Comparison of ENCODE assay signal across 1 cellular context in genomic region chr15:89750560-89751542, GRCh38.
TF ChIP-seq lines count a peak whose summit lies in the region.

MESP1 (minus strand) TSS chr15:89751249; CDS start chr15:89751231, 18 bp downstream.

TF ChIP-seq in A549, 52 proteins besides CTCF, POLR2A, EP300 and RAD21 (continued from another document):
- TF ChIP-seq REST (IDR thresholded peaks at IDR 0.05), result no peak
- TF ChIP-seq BCL3 (IDR thresholded peaks at IDR 0.05), result peak; percentile 86; the same call in 2 of the 3 replicates
- no peak for TF ChIP-seq SREBF2 (IDR thresholded peaks at IDR 0.05)
- no peak for TF ChIP-seq TFCP2L1 (CRISPR knock-in tag; IDR thresholded peaks at IDR 0.05)
- TF ChIP-seq GATA3 (IDR thresholded peaks at IDR 0.05; ENCODE audit: borderline replicate concordance), result no peak
- TF ChIP-seq KDM5A (IDR thresholded peaks at IDR 0.05), result no peak
- peak; percentile 56; the same call in 1 of the 2 replicates for TF ChIP-seq ATOH8 (CRISPR knock-in tag; IDR thresholded peaks at IDR 0.05; ENCODE audit: low read depth)
- TF ChIP-seq NR3C1 (IDR thresholded peaks at IDR 0.05), result no peak
- TF ChIP-seq, protein P1, sequence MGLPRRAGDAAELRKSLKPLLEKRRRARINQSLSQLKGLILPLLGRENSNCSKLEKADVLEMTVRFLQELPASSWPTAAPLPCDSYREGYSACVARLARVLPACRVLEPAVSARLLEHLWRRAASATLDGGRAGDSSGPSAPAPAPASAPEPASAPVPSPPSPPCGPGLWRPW (IDR thresholded peaks at IDR 0.05), result no peak
- TF ChIP-seq MYC (IDR thresholded peaks at IDR 0.05; ENCODE audit: borderline replicate concordance, low read length), result no peak
- no peak for TF ChIP-seq CBX2 (IDR thresholded peaks at IDR 0.05; ENCODE audit: borderline replicate concordance, low read depth)
- TF ChIP-seq ZFP36 (IDR thresholded peaks at IDR 0.05; ENCODE audit: borderline replicate concordance, partially characterized antibody), result no peak
- TF ChIP-seq, protein P2, sequence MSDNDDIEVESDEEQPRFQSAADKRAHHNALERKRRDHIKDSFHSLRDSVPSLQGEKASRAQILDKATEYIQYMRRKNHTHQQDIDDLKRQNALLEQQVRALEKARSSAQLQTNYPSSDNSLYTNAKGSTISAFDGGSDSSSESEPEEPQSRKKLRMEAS (IDR thresholded peaks at IDR 0.05), result peak; percentile 95
- TF ChIP-seq USF2 (IDR thresholded peaks at IDR 0.05), result no peak
- TF ChIP-seq FOXS1 (CRISPR knock-in tag; IDR thresholded peaks at IDR 0.05), result no peak
- no peak for TF ChIP-seq NPAS2 (CRISPR knock-in tag; IDR thresholded peaks at IDR 0.05; ENCODE audit: borderline replicate concordance)
- TF ChIP-seq CEBPB (IDR thresholded peaks at IDR 0.05), result no peak
- TF ChIP-seq ZSCAN20 (CRISPR knock-in tag; IDR thresholded peaks at IDR 0.05), result no peak
- TF ChIP-seq ZC3H11A (IDR thresholded peaks at IDR 0.05), result no peak
- TF ChIP-seq, protein P3, sequence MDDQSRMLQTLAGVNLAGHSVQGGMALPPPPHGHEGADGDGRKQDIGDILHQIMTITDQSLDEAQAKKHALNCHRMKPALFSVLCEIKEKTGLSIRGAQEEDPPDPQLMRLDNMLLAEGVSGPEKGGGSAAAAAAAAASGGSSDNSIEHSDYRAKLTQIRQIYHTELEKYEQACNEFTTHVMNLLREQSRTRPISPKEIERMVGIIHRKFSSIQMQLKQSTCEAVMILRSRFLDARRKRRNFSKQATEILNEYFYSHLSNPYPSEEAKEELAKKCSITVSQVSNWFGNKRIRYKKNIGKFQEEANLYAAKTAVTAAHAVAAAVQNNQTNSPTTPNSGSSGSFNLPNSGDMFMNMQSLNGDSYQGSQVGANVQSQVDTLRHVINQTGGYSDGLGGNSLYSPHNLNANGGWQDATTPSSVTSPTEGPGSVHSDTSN (IDR thresholded peaks at IDR 0.05), result no peak
- no peak for TF ChIP-seq EHF (CRISPR knock-in tag; IDR thresholded peaks at IDR 0.05)
- TF ChIP-seq CHD4 (IDR thresholded peaks at IDR 0.05; ENCODE audit: borderline replicate concordance), result no peak
- no peak for TF ChIP-seq RFX5 (IDR thresholded peaks at IDR 0.05)
- TF ChIP-seq NFE2L2 (conservative IDR thresholded peaks at IDR 0.05; ENCODE audit: low read length), result no peak
- no peak for TF ChIP-seq TP53 (CRISPR knock-in tag; IDR thresholded peaks at IDR 0.05)
